34 cellular contexts compared by ENCODE assay signal in genomic region chr3:63595221-63595620, GRCh38. TPM values are rescaled to one million over a fixed set of nuclear protein-coding genes. Genes with fewer than 3 reads are reported as not detected.
"Had no signal": no experiment of that assay in that cellular context is flagged by ENCODE, and none has a peak within 500 bp of the region (broad histone marks: within the 10 kb centered on the region; RNA-seq: fewer than 3 reads in every experiment).

No MANE protein-coding gene starts in this region.

- H3K79me2 ChIP-seq: hepatocyte had no signal

- H3K27me3 Mint-ChIP-seq: effector memory CD8-positive, alpha-beta T cell had no signal

- H3K27me3 ChIP-seq: gastroesophageal sphincter, heart left ventricle, hepatocyte, pancreas, right atrium auricular region, stomach, thyroid gland, vagina had no signal

- DNase-seq: cortex of kidney; effector memory CD8-positive, alpha-beta T cell; foreskin keratinocyte; heart left ventricle; kidney; mesenchymal stem cell; midbrain; naive thymus-derived CD4-positive, alpha-beta T cell; nucleus accumbens; pancreas; stimulated activated CD4-positive, alpha-beta T cell treated with anti-CD3 and anti-CD28 coated beads, Interleukin-2, amount 100 ng/mL, for 24 hours; stimulated activated CD4-positive, alpha-beta T cell treated with anti-CD3 and anti-CD28 coated beads, Interleukin-4, amount 100 ng/mL, for 24 hours; stimulated activated naive CD4-positive, alpha-beta T cell treated with Interleukin-2 at 50 U/mL for 16 hours; stomach; thyroid gland; trophoblast cell had no signal

- H3K27ac ChIP-seq: epithelial cell of prostate, foreskin keratinocyte, gastroesophageal sphincter, heart left ventricle, hepatocyte, pancreas, right atrium auricular region, stomach, thyroid gland, vagina had no signal

- H3K36me3 Mint-ChIP-seq: naive thymus-derived CD4-positive, alpha-beta T cell; stimulated activated effector memory CD8-positive, alpha-beta T cell treated with anti-CD3 and anti-CD28 coated beads, Interleukin-12 subunit alpha, Interleukin-12 subunit beta, amount 100 ng/mL, for 72 hours had no signal

- H3K4me3 Mint-ChIP-seq: effector memory CD8-positive, alpha-beta T cell; naive thymus-derived CD4-positive, alpha-beta T cell; nephron; stimulated activated effector memory CD8-positive, alpha-beta T cell treated with anti-CD3 and anti-CD28 coated beads, Interleukin-12 subunit alpha, Interleukin-12 subunit beta, amount 100 ng/mL, for 72 hours had no signal

- H3K9me3 Mint-ChIP-seq: effector memory CD8-positive, alpha-beta T cell; nephron; stimulated activated effector memory CD8-positive, alpha-beta T cell treated with anti-CD3 and anti-CD28 coated beads, Interleukin-12 subunit alpha, Interleukin-12 subunit beta, amount 100 ng/mL, for 72 hours had no signal

- H3K4me3 ChIP-seq: gastroesophageal sphincter, heart left ventricle, hepatocyte, pancreas, right atrium auricular region, stomach, thyroid gland, vagina had no signal

- H3K4me2 ChIP-seq: hepatocyte had no signal

- H3K36me3 ChIP-seq: gastroesophageal sphincter, heart left ventricle, pancreas, right atrium auricular region, stomach, thyroid gland, vagina had no signal

- H3K4me1 Mint-ChIP-seq: naive thymus-derived CD4-positive, alpha-beta T cell; nephron; stimulated activated effector memory CD8-positive, alpha-beta T cell treated with anti-CD3 and anti-CD28 coated beads, Interleukin-12 subunit alpha, Interleukin-12 subunit beta, amount 100 ng/mL, for 72 hours had no signal

- ATAC-seq: effector memory CD8-positive, alpha-beta T cell; esophagus mucosa; foreskin keratinocyte; gastroesophageal sphincter; heart left ventricle; left lobe of liver; naive thymus-derived CD4-positive, alpha-beta T cell; pancreas; sciatic nerve; stimulated activated effector memory CD8-positive, alpha-beta T cell treated with anti-CD3 and anti-CD28 coated beads, Interleukin-12 subunit alpha, Interleukin-12 subunit beta, amount 100 ng/mL, for 72 hours had no signal

- H3K27ac Mint-ChIP-seq: effector memory CD8-positive, alpha-beta T cell; naive thymus-derived CD4-positive, alpha-beta T cell; nephron; stimulated activated effector memory CD8-positive, alpha-beta T cell treated with anti-CD3 and anti-CD28 coated beads, Interleukin-12 subunit alpha, Interleukin-12 subunit beta, amount 100 ng/mL, for 72 hours had no signal

- H2AFZ ChIP-seq: hepatocyte had no signal

- H3K9me3 ChIP-seq: gastroesophageal sphincter, heart left ventricle, pancreas, right atrium auricular region, stomach, thyroid gland, vagina had no signal

- H3K4me1 ChIP-seq: foreskin keratinocyte, gastroesophageal sphincter, heart left ventricle, pancreas, right atrium auricular region, stomach, thyroid gland, vagina had no signal

RNA-seq across cellular contexts. Expression of gene SNTN, which starts 57.3 kb away (rescaled TPM):
- total RNA-seq: dermis microvascular lymphatic vessel endothelial cell; esophagus mucosa; foreskin keratinocyte; gastroesophageal sphincter; heart left ventricle; hepatocyte; kidney; left lobe of liver; liver; lung microvascular endothelial cell; mucosa of gallbladder; naive thymus-derived CD4-positive, alpha-beta T cell; posterior vena cava; right atrium auricular region; sciatic nerve; stomach; subcutaneous adipose tissue; temporal lobe; thyroid gland; ureter; vagina had no signal
- polyA plus RNA-seq: foreskin keratinocyte; heart left ventricle; hepatocyte; liver; naive thymus-derived CD4-positive, alpha-beta T cell; pancreas; stomach had no signal
